ENCODE assay signal across 1 cellular context in genomic region chr1:206556748-206557635, GRCh38.
TF ChIP-seq lines count a peak whose summit lies in the region.

No MANE protein-coding gene starts in this region.

TF ChIP-seq in GM12878, 131 proteins besides CTCF, POLR2A, EP300 and RAD21 (continued from another document):
- no peak for TF ChIP-seq NFIC (IDR thresholded peaks at IDR 0.05; ENCODE audit: low read depth, low read length)
- TF ChIP-seq MXI1 (IDR thresholded peaks at IDR 0.05; ENCODE audit: low read depth, low read length) = peak; percentile 26; the same call in 1 of the 2 replicates
- peak; percentile 58; the same call in 1 of the 2 replicates for TF ChIP-seq ZNF687 (IDR thresholded peaks at IDR 0.05)
- TF ChIP-seq SMAD5 (IDR thresholded peaks at IDR 0.05; ENCODE audit: low read depth) = 0 out of 2 replicates have a peak, but pooled peaks have one; percentile 31
- TF ChIP-seq FOXM1 (IDR thresholded peaks at IDR 0.05; ENCODE audit: low read depth, low read length) = no peak
